8 cellular contexts compared by ENCODE assay signal in the genomic region with DNA sequence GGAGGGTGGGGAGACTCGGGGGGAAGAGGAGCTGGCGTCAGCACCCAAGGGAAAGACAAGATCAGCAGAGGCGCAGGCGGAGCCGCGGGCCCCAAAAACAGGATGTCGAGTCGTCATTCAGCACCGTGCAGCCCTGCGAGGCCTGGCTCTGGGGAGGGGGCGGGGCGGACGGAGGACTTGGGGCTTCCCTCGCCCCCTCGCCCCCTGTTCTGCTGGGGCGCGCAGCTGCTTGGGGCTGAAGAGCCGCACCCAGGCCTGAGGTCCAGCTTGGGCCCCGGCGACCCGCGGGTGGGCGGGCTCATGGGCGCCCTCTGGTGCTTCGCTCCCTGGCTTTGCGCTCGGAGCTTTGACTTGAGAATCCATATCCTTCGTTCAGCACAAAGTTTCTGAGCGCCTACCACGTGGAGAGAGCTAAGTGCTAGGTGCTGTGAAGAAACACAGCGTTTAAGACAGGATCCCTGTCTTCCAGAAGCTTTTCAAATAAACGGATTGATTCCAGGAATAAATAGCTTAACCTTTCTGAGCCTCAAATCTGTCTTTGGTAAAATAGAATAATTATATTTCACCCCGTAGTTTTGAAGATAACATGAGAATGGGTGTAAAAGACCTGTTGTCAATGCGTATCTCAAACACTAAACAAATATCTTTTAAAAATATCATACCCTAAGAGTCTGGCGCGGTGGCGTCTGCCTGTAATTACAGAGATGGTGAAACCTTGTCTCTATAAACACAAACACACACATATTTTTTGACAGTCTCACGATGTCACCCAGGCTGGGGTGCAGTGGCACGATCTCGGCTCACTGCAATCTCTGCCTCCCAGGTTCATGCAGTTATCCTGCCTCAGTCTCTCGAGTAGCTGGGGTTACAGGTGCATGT. TPM values are rescaled to one million over a fixed set of nuclear protein-coding genes. Genes with fewer than 3 reads are reported as not detected.
DNase-seq lines count a peak whose midpoint lies in the region; ATAC-seq and TF ChIP-seq lines count a peak whose summit lies in the region.

No MANE protein-coding gene starts in this region.

- peak overlapping the region; percentile 75 for H3K4me3 ChIP-seq in endodermal cell (ENCODE audit: low read length)
- peak overlapping the region; percentile 80 for H3K4me3 ChIP-seq in mesodermal cell (ENCODE audit: extremely low read depth, insufficient read depth, low read length, poor library complexity, severe bottlenecking)

- H3K27me3 ChIP-seq in endodermal cell (ENCODE audit: control insufficient read depth, insufficient read depth, low read length, poor library complexity, severe bottlenecking), result no peaks in the 10 kb centered on the region

- TF ChIP-seq CTCF in Calu3 (IDR thresholded peaks at IDR 0.05; ENCODE audit: unreplicated experiment), result peak; percentile 85
- peak; percentile 90 for TF ChIP-seq CTCF in endodermal cell (conservative IDR thresholded peaks at IDR 0.05)

- ATAC-seq in GM19438 (IDR thresholded peaks at IDR 0.05; ENCODE audit: low read depth, unreplicated experiment) (peak; percentile 46), HG03521 (IDR thresholded peaks at IDR 0.05; ENCODE audit: unreplicated experiment) (peak; percentile 46)

- CTCF ChIA-PET in Calu3 (lab: Charles Lee), result interaction anchor here (0.6 to 2.2 kb wide), 12 partner anchors 8 to 287 kb away, joined by 3 to 20 read pairs (median 6); partner anchors contain the start of genes PGAP2 and STIM1

- H3K9me3 Mint-ChIP-seq in Calu3 (ENCODE audit: low read depth, unreplicated experiment), result no peaks in the 10 kb centered on the region
- no peaks in the 10 kb centered on the region for H3K9me3 Mint-ChIP-seq in endodermal cell
- H3K9me3 Mint-ChIP-seq in stimulated activated naive CD8-positive, alpha-beta T cell treated with anti-CD3 and anti-CD28 coated beads, Interleukin-15, Interleukin-2, amounts not matched to agents 100 ng/mL and 50 ng/mL, for 24 hours, result no peaks in the 10 kb centered on the region

- no TSS peak for BruUV-seq in Calu3 (replicated peaks; lab: Mats Ljungman, UMichigan)

- H3K9ac ChIP-seq in endodermal cell (ENCODE audit: extremely low read depth, low read length, poor library complexity, severe bottlenecking), result peak overlapping the region; percentile 51

- H3K27me3 Mint-ChIP-seq in Calu3 (ENCODE audit: unreplicated experiment), result no peaks in the 10 kb centered on the region
- H3K27me3 Mint-ChIP-seq in endodermal cell (ENCODE audit: insufficient read depth), result peaks cover 5% of the 10 kb centered on the region
- no peaks in the 10 kb centered on the region for H3K27me3 Mint-ChIP-seq in stimulated activated naive CD8-positive, alpha-beta T cell treated with anti-CD3 and anti-CD28 coated beads, Interleukin-15, Interleukin-2, amounts not matched to agents 100 ng/mL and 50 ng/mL, for 24 hours

- H3K4me1 ChIP-seq in endodermal cell (ENCODE audit: control insufficient read depth, insufficient read depth, low read length) (peaks cover 12% of the 10 kb centered on the region), mesodermal cell (ENCODE audit: control insufficient read depth, insufficient read depth, low read length, poor library complexity, severe bottlenecking) (peaks cover 22% of the 10 kb centered on the region)

- WGBS in endodermal cell (ENCODE audit: insufficient coverage in 1 of 2, insufficient read length in 1 of 2), 2 experiments, result 23 to 35% methylated on average over 20 to 41 of the region's 41 CpGs
- WGBS in mesodermal cell (ENCODE audit: insufficient coverage in 2 of 2), 2 experiments, result 21% methylated on average over 33 to 35 of the region's 41 CpGs

- H3K27ac Mint-ChIP-seq in Calu3 (ENCODE audit: unreplicated experiment) (peak overlapping the region; percentile 47), endodermal cell (no peak overlapping the region)
- peak overlapping the region; percentile 90 for H3K27ac Mint-ChIP-seq in stimulated activated naive CD8-positive, alpha-beta T cell treated with anti-CD3 and anti-CD28 coated beads, Interleukin-15, Interleukin-2, amounts not matched to agents 100 ng/mL and 50 ng/mL, for 24 hours

- H3K36me3 Mint-ChIP-seq in Calu3 (ENCODE audit: insufficient read depth, unreplicated experiment) (peaks cover 30% of the 10 kb centered on the region), endodermal cell (ENCODE audit: low read depth) (no peaks in the 10 kb centered on the region)
- peaks cover 31% of the 10 kb centered on the region for H3K36me3 Mint-ChIP-seq in stimulated activated naive CD8-positive, alpha-beta T cell treated with anti-CD3 and anti-CD28 coated beads, Interleukin-15, Interleukin-2, amounts not matched to agents 100 ng/mL and 50 ng/mL, for 24 hours (ENCODE audit: low read depth)

- DNase-seq in Calu3 (peak; percentile 92), NCI-H748 (lab: John Stamatoyannopoulos, UW; ENCODE audit: unreplicated experiment) (peak; percentile 88), endodermal cell (peak; percentile 95)
- peak; percentile 91 to 96 for DNase-seq in activated CD8-positive, alpha-beta memory T cell treated with anti-CD3 and anti-CD28 coated beads for 4 hours (ENCODE audit: low read depth in 2 of 2)

- H3K4me1 Mint-ChIP-seq in Calu3 (ENCODE audit: low read depth, unreplicated experiment) (peaks cover 35% of the 10 kb centered on the region), endodermal cell (peaks cover 17% of the 10 kb centered on the region)
- H3K4me1 Mint-ChIP-seq in stimulated activated naive CD8-positive, alpha-beta T cell treated with anti-CD3 and anti-CD28 coated beads, Interleukin-15, Interleukin-2, amounts not matched to agents 100 ng/mL and 50 ng/mL, for 24 hours (ENCODE audit: low read depth), result peaks cover 60% of the 10 kb centered on the region

- H3K4me3 Mint-ChIP-seq in Calu3 (ENCODE audit: low read depth, unreplicated experiment) (peak overlapping the region; percentile 94), endodermal cell (peak overlapping the region; percentile 80)
- peak overlapping the region; percentile 89 for H3K4me3 Mint-ChIP-seq in stimulated activated naive CD8-positive, alpha-beta T cell treated with anti-CD3 and anti-CD28 coated beads, Interleukin-15, Interleukin-2, amounts not matched to agents 100 ng/mL and 50 ng/mL, for 24 hours

- H3K27ac ChIP-seq in endodermal cell (ENCODE audit: low read depth, low read length) (peak overlapping the region; percentile 10), mesodermal cell (ENCODE audit: low read depth, low read length, severe bottlenecking) (peak overlapping the region; percentile 81)

- intact Hi-C loops in Calu3 (cut with micrococcal nuclease; ENCODE audit: unreplicated experiment), result loop anchor here (2.0 kb wide), 1 partner anchor 45 kb away; the partner anchor contains the start of gene NUP98

- H3K9me3 ChIP-seq in endodermal cell (ENCODE audit: control insufficient read depth, low read length) (no peaks in the 10 kb centered on the region), mesodermal cell (ENCODE audit: control insufficient read depth, low read length) (no peaks in the 10 kb centered on the region)

- peaks cover 11% of the 10 kb centered on the region for H3K36me3 ChIP-seq in endodermal cell (ENCODE audit: control insufficient read depth, insufficient read depth, low read length)
- H3K36me3 ChIP-seq in mesodermal cell (ENCODE audit: control insufficient read depth, insufficient read depth, low read length), result peaks cover 16% of the 10 kb centered on the region

RNA-seq across cellular contexts. Expression of gene RHOG, which starts 0.9 kb away (rescaled TPM):
- total RNA-seq in Calu3 (2022) (28.2 and 31.2 TPM in 2 replicates), endodermal cell (10 to 100 TPM; 25.5 to 27.6 TPM)
- polyA plus RNA-seq in endodermal cell (2013, experiment 1 of 2), result 28.0 TPM
- 27.2 TPM for polyA plus RNA-seq in endodermal cell (2013, experiment 2 of 2)
- 56.3 TPM for polyA plus RNA-seq in mesodermal cell (2013, experiment 1 of 2)
- polyA plus RNA-seq in mesodermal cell (2013, experiment 2 of 2), result 44.0 TPM

RNA-seq across cellular contexts. Expression of gene STIM1, which starts 13.8 kb away (rescaled TPM):
- total RNA-seq in Calu3 (2022), result 53.7 and 60.1 TPM in 2 replicates
- 10 to 100 TPM; 20.9 to 27.9 TPM for total RNA-seq in endodermal cell
- polyA plus RNA-seq in endodermal cell (2013, experiment 1 of 2), result 22.2 TPM
- 20.2 TPM for polyA plus RNA-seq in endodermal cell (2013, experiment 2 of 2)
- 37.3 TPM for polyA plus RNA-seq in mesodermal cell (2013, experiment 1 of 2)
- 28.3 TPM for polyA plus RNA-seq in mesodermal cell (2013, experiment 2 of 2)

RNA-seq across cellular contexts. Expression of gene PGAP2, which starts 33.3 kb away (rescaled TPM):
- total RNA-seq in Calu3 (2022) (35.2 and 38.0 TPM in 2 replicates), endodermal cell (10 to 100 TPM; 38.5 to 52.2 TPM)
- 28.7 TPM for polyA plus RNA-seq in endodermal cell (2013, experiment 1 of 2)
- polyA plus RNA-seq in endodermal cell (2013, experiment 2 of 2), result 21.7 TPM
- 16.4 TPM for polyA plus RNA-seq in mesodermal cell (2013, experiment 1 of 2)
- 13.2 TPM for polyA plus RNA-seq in mesodermal cell (2013, experiment 2 of 2)

RNA-seq across cellular contexts. Expression of gene NUP98, which starts 44.3 kb away (rescaled TPM):
- 114 and 126 TPM in 2 replicates for total RNA-seq in Calu3 (2022)
- 10 to 100 TPM; 81.6 to 92.6 TPM for total RNA-seq in endodermal cell
- polyA plus RNA-seq in endodermal cell (2013, experiment 1 of 2), result 78.1 TPM
- polyA plus RNA-seq in endodermal cell (2013, experiment 2 of 2), result 68.1 TPM
- 71.2 TPM for polyA plus RNA-seq in mesodermal cell (2013, experiment 1 of 2)
- polyA plus RNA-seq in mesodermal cell (2013, experiment 2 of 2), result 61.0 TPM

Comparison
In these comparisons a context has a peak if more than half of its experiments do, and no peak if none do; other contexts are left out.
1. Peak in every context shown above with its lines: DNase-seq, ATAC-seq, H3K4me3 ChIP-seq and H3K27ac ChIP-seq.